Comparison of ENCODE assay signal across 8 cellular contexts in the genomic region with DNA sequence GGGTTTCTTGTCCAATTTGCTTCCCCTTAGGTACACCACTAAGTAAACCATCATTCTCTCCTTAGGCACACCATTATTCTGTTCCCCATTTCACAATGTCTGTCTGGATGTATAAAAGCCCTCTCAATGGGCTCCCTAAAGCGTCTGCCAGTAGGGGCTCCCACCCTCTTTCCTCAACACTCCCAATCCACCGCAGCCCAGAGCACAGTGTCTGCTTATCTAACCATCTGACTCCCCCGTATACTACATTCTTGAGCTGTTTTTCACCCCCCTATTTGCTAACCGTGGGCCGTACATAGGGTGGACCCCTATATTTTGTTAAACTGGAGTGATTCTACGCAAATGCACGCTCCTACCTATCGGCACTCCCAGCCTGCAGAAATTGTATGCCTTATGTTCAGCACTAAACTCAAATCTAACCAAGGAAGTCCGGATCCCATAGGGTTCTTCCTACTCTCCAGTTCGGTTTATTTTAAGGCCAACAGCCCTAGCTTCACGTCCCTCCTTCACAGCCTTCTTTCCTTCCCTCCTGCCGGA. TPM values are rescaled to one million over a fixed set of nuclear protein-coding genes. Genes with fewer than 3 reads are reported as not detected.
A peak's percentile ranks its signal among the peaks of the same experiment; 100 is the strongest.
DNase-seq lines count a peak whose midpoint lies in the region; ATAC-seq, FAIRE-seq and TF ChIP-seq lines count a peak whose summit lies in the region.

No MANE protein-coding gene starts in this region.

- H3K27me3 ChIP-seq in GM06990 (replicated peaks; ENCODE audit: control insufficient read depth, insufficient read depth, low read length) (no peaks in the 10 kb centered on the region), adrenal gland (no peaks in the 10 kb centered on the region), iPS DF 6.9 (ENCODE audit: control insufficient read depth, insufficient read depth, low read length) (no peaks in the 10 kb centered on the region), small intestine (ENCODE audit: control insufficient read depth in 2 of 2, insufficient read depth in 2 of 2, low read length in 2 of 2) (no peaks in the 10 kb centered on the region)

- H3K4me1 ChIP-seq in adrenal gland (replicated peaks in 1 of 2) (peaks cover 11 to 26% of the 10 kb centered on the region in 2 donors), iPS DF 6.9 (ENCODE audit: control insufficient read depth, insufficient read depth, low read length) (no peaks in the 10 kb centered on the region; the same call in 1 of the 2 replicates), small intestine (ENCODE audit: control insufficient read depth in 2 of 2, insufficient read depth in 1 of 2, low read depth in 1 of 2, low read length in 1 of 2) (peaks cover 0 to 8% of the 10 kb centered on the region in 2 donors)

- 0 to 2% (median 0%) methylated on average over 12 of the region's 12 CpGs for whole genome bisulfite sequencing in adrenal gland, 4 donors
- WGBS in iPS DF 6.9 (ENCODE audit: insufficient coverage, insufficient read length) = no CpG with 5 or more reads among the region's 12 CpGs
- 0 to 1% (median 0%) methylated on average over 12 of the region's 12 CpGs for WGBS in small intestine, 3 donors

- no peak for FAIRE-seq in small intestine (lab: Jason Lieb, UNC)
- no peak for FAIRE-seq in frontal cortex (lab: Jason Lieb, UNC)

- ATAC-seq in HG02798 (IDR thresholded peaks at IDR 0.05; ENCODE audit: poor library complexity, unreplicated experiment) = peak; percentile 5

- peak overlapping the region; percentile 74 for H3K4me3 ChIP-seq in GM06990 (replicated peaks; ENCODE audit: low read depth, low read length)
- H3K4me3 ChIP-seq in adrenal gland = peak overlapping the region in 3 of 4 donors; percentile 75 to 88 (median 76)
- peak overlapping the region; percentile 68; the same call in 1 of the 2 replicates for H3K4me3 ChIP-seq in iPS DF 6.9 (ENCODE audit: low read length)
- H3K4me3 ChIP-seq in small intestine (ENCODE audit: low read depth in 1 of 2, low read length in 2 of 2) = peak overlapping the region; percentile 27 to 50

- H3K27ac ChIP-seq in 22Rv1 (peak overlapping the region; percentile 78), adrenal gland (peak overlapping the region in 4 of 5 donors; percentile 13 to 91 (median 89)), iPS DF 6.9 (ENCODE audit: low read length) (no peak overlapping the region), small intestine (ENCODE audit: low read depth in 1 of 2, low read length in 1 of 2) (peak overlapping the region; percentile 18 to 96)

- peaks cover 8% of the 10 kb centered on the region for H3K36me3 ChIP-seq in GM06990 (ENCODE audit: control insufficient read depth, insufficient read depth, low read length)
- H3K36me3 ChIP-seq in adrenal gland (replicated peaks in 1 of 2) = peaks cover 0 to 8% of the 10 kb centered on the region in 2 donors
- H3K36me3 ChIP-seq in iPS DF 6.9 (ENCODE audit: control insufficient read depth, insufficient read depth, low read length) = peaks cover 7% of the 10 kb centered on the region
- peaks cover 2 to 6% of the 10 kb centered on the region in 2 donors for H3K36me3 ChIP-seq in small intestine (ENCODE audit: control insufficient read depth in 2 of 2, insufficient read depth in 2 of 2, low read length in 2 of 2)

- no peak for TF ChIP-seq CTCF in 22Rv1 (IDR thresholded peaks at IDR 0.05)
- TF ChIP-seq CTCF in GM06990 (IDR thresholded peaks at IDR 0.05; ENCODE audit: insufficient read depth, low read length, poor library complexity, severe bottlenecking) = peak; percentile 28
- no peak for TF ChIP-seq CTCF in adrenal gland (IDR thresholded peaks at IDR 0.05)

- TF ChIP-seq POLR2A in adrenal gland (IDR thresholded peaks at IDR 0.05) = no peak

- no peaks in the 10 kb centered on the region for H3K9me3 ChIP-seq in adrenal gland (replicated peaks in 1 of 3)
- H3K9me3 ChIP-seq in iPS DF 6.9 (ENCODE audit: control insufficient read depth, insufficient read depth, low read length) = no peaks in the 10 kb centered on the region
- H3K9me3 ChIP-seq in small intestine (ENCODE audit: control insufficient read depth, low read depth) = no peaks in the 10 kb centered on the region

- intact Hi-C loops in adrenal gland (cut with DNase I) = loop anchor here in 1 of 2 donors (10.0 kb wide), 1 partner anchor 65 kb away; no protein-coding TSS in a partner anchor

- DNase-seq in GM06990 (ENCODE audit: extremely low read depth, insufficient read length) (no peak), NCI-H524 treated with DMSO at 0.1 percent for 48 hours (lab: John Stamatoyannopoulos, UW) (peak; percentile 34), adrenal gland (peak in 3 of 7 donors; percentile 11 to 56 (median 33)), iPS DF 6.9 (ENCODE audit: low read depth, low spot score) (no peak), small intestine (no peak), frontal cortex (ENCODE audit: low spot score in 2 of 2) (no peak)

RNA-seq across cellular contexts. Expression of a gene that starts 0.7 kb away (rescaled TPM):
- 100 to 1,000 TPM in 3 of 8 donors, 10 to 100 TPM in 5; 78.8 to 123 (median 97.3) TPM for total RNA-seq in adrenal gland
- 100 to 1,000 TPM in 1 of 3 donors, 10 to 100 TPM in 2; 42.8 to 109 (median 54.5) TPM for polyA plus RNA-seq in adrenal gland
- polyA plus RNA-seq in small intestine = 10 to 100 TPM; 43.6 to 93.6 (median 55.7) TPM
- total RNA-seq in frontal cortex = 77.0 TPM

RNA-seq across cellular contexts. Expression of a gene that starts 17.1 kb away (rescaled TPM):
- total RNA-seq in adrenal gland = 1 to 10 TPM in 4 of 8 donors, under 1 TPM in 1, not detected in 3; 0.14 to 2.2 (median 1.4) TPM
- under 1 TPM in 2 of 3 donors, not detected in 1; 0.20 to 0.53 TPM for polyA plus RNA-seq in adrenal gland
- polyA plus RNA-seq in small intestine = under 1 TPM in 2 of 3 donors, not detected in 1; 0.54 to 0.63 TPM
- total RNA-seq in frontal cortex = under 0.01 TPM

RNA-seq across cellular contexts. Expression of a gene that starts 35.3 kb away (rescaled TPM):
- total RNA-seq in adrenal gland (under 1 TPM in 4 of 8 donors, not detected in 4; 0.32 to 0.74 (median 0.44) TPM), frontal cortex (not detected)
- polyA plus RNA-seq in adrenal gland (1 to 10 TPM in 1 of 3 donors, under 1 TPM in 2; 0.24 to 6.1 (median 0.80) TPM), small intestine (1 to 10 TPM in 2 of 3 donors, not detected in 1; 2.0 to 2.8 TPM)

RNA-seq across cellular contexts. Expression of a gene that starts 52.4 kb away (rescaled TPM):
- total RNA-seq in adrenal gland = not detected
- not detected for polyA plus RNA-seq in adrenal gland
- not detected for polyA plus RNA-seq in small intestine
- not detected for total RNA-seq in frontal cortex

RNA-seq across cellular contexts. Expression of a gene that starts 52.5 kb away (rescaled TPM):
- total RNA-seq in adrenal gland (10 to 100 TPM; 29.1 to 76.7 (median 50.9) TPM), frontal cortex (38.3 TPM)
- polyA plus RNA-seq in adrenal gland (100 to 1,000 TPM in 1 of 3 donors, 10 to 100 TPM in 2; 40.4 to 102 (median 52.1) TPM), small intestine (10 to 100 TPM; 60.7 to 72.5 (median 71.6) TPM)
